31 cellular contexts compared by ENCODE assay signal in the genomic region with DNA sequence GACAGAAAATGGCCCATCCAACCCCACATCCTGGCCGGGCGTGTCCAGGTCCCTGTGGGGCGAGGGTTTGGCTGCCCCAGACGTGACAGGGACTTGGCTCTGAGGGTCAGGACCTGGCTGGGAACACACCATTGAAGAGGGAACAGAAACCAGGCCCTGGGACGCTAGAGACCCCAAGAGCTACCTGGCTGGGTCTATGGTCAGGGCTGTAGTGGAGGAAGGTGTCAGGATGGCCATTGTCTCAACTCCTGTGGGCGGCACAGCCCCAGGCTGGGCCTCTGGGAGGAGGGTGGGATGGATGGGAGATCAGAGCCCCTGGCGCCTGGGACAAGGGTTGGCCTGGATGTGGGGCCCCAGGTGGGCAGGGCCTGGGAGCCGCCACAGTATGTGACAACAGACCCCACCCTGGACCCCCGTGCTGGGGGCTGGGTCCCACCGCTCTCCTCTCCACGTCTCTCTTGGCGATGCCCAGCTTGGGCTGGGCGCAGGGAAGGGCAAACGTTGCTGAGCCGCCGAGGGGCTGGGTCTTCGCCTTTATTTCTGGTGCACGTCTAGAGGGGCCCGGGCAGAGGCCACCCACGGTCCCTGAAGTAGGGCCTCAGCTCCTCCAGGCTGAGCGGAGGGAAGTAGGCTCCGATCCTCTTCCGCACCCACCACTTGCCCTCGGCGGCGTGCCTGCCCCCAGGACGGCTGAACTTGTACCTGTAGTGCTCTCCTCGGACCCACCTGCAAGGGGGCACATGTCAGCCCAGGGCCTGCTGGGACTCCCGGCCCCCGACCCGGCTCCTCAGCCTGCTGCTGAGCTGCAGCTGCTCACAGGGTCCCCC. TPM values are rescaled to one million over a fixed set of nuclear protein-coding genes. Genes with fewer than 3 reads are reported as not detected.
"Had no signal": no experiment of that assay in that cellular context is flagged by ENCODE, and none has a peak within 500 bp of the region (broad histone marks: within the 10 kb centered on the region; RNA-seq: fewer than 3 reads in every experiment).

No MANE protein-coding gene starts in this region.

- H3K36me3 Mint-ChIP-seq: naive B cell had no signal

- H3K27me3 ChIP-seq: adrenal gland, ascending aorta, cardiac muscle cell, foreskin keratinocyte, pancreas, upper lobe of left lung, vagina had no signal

- H3K9me3 ChIP-seq: adrenal gland, ascending aorta, left ventricle myocardium inferior, pancreas, prostate gland, vagina had no signal

- H3K4me1 ChIP-seq: adrenal gland, ascending aorta, foreskin keratinocyte, heart right ventricle, left ventricle myocardium inferior, pancreas, prostate gland, upper lobe of left lung, vagina had no signal

- DNase-seq: activated CD4-positive, alpha-beta T cell treated with anti-CD3 and anti-CD28 coated beads for 36 hours; activated CD4-positive, CD25-positive, alpha-beta regulatory T cell; activated effector memory CD4-positive, alpha-beta T cell treated with Interleukin-2 at 50 U/mL for 16 hours; activated naive CD4-positive, alpha-beta T cell treated with anti-CD3 and anti-CD28 coated beads for 36 hours; activated naive CD8-positive, alpha-beta T cell treated with anti-CD3 and anti-CD28 coated beads for 36 hours; activated T-cell treated with anti-CD3 and anti-CD28 coated beads for 4 hours; activated T-cell treated with anti-CD3 and anti-CD28 coated beads, Interleukin-2, amount 50 U/mL, for 72 hours; adrenal gland; cortex of kidney; foreskin keratinocyte; heart right ventricle; kidney glomerular epithelial cell; left ventricle myocardium inferior; naive B cell; nephron progenitor cell; retina; stimulated activated CD4-positive, alpha-beta T cell treated with anti-CD3 and anti-CD28 coated beads, Interleukin-2, amount 100 ng/mL, for 24 hours; stimulated activated naive CD8-positive, alpha-beta T cell treated with anti-CD3 and anti-CD28 coated beads, Interleukin-15, Interleukin-2, amounts not matched to agents 100 U/mL and 50 U/mL, for 24 hours; T-helper 1 cell had no signal

- H3K27ac Mint-ChIP-seq: activated CD4-positive, alpha-beta T cell treated with anti-CD3 and anti-CD28 coated beads for 36 hours; activated naive CD4-positive, alpha-beta T cell treated with anti-CD3 and anti-CD28 coated beads for 36 hours; activated naive CD8-positive, alpha-beta T cell treated with anti-CD3 and anti-CD28 coated beads for 36 hours; activated T-cell treated with anti-CD3 and anti-CD28 coated beads, Interleukin-2, amount 50 U/mL, for 72 hours; mesothelial cell of epicardium; nephron progenitor cell had no signal

- H3K4me1 Mint-ChIP-seq: activated CD4-positive, alpha-beta T cell treated with anti-CD3 and anti-CD28 coated beads for 36 hours; activated naive CD8-positive, alpha-beta T cell treated with anti-CD3 and anti-CD28 coated beads for 36 hours; brain; mesothelial cell of epicardium; nephron progenitor cell had no signal

- H3K36me3 ChIP-seq: adrenal gland, ascending aorta, cardiac muscle cell, heart right ventricle, left ventricle myocardium inferior, pancreas, prostate gland, upper lobe of left lung, vagina had no signal

- ATAC-seq: activated CD4-positive, alpha-beta T cell treated with anti-CD3 and anti-CD28 coated beads for 36 hours; activated T-cell treated with anti-CD3 and anti-CD28 coated beads, Interleukin-2, amount 50 U/mL, for 72 hours; esophagus mucosa; foreskin keratinocyte; pancreas; stimulated activated naive CD8-positive, alpha-beta T cell treated with anti-CD3 and anti-CD28 coated beads, Interleukin-15, Interleukin-2, amounts not matched to agents 100 U/mL and 50 U/mL, for 24 hours had no signal

- H3K9me3 Mint-ChIP-seq: activated naive CD8-positive, alpha-beta T cell treated with anti-CD3 and anti-CD28 coated beads for 36 hours had no signal

- H3K27me3 Mint-ChIP-seq: activated CD4-positive, alpha-beta T cell treated with anti-CD3 and anti-CD28 coated beads for 36 hours; activated naive CD8-positive, alpha-beta T cell treated with anti-CD3 and anti-CD28 coated beads for 36 hours; brain; naive B cell had no signal

- H3K4me3 ChIP-seq: adrenal gland, ascending aorta, cardiac muscle cell, heart right ventricle, left ventricle myocardium inferior, pancreas, prostate gland, smooth muscle cell, upper lobe of left lung, vagina had no signal

- H3K4me3 Mint-ChIP-seq: activated CD4-positive, alpha-beta T cell treated with anti-CD3 and anti-CD28 coated beads for 36 hours; activated naive CD4-positive, alpha-beta T cell treated with anti-CD3 and anti-CD28 coated beads for 36 hours; activated naive CD8-positive, alpha-beta T cell treated with anti-CD3 and anti-CD28 coated beads for 36 hours; activated T-cell treated with anti-CD3 and anti-CD28 coated beads, Interleukin-2, amount 50 U/mL, for 72 hours; brain; mesothelial cell of epicardium; nephron progenitor cell had no signal

- H3K27ac ChIP-seq: adrenal gland, ascending aorta, cardiac muscle cell, foreskin keratinocyte, heart right ventricle, left ventricle myocardium inferior, pancreas, prostate gland, upper lobe of left lung, vagina had no signal

- H3K4me2 ChIP-seq: smooth muscle cell had no signal

RNA-seq across cellular contexts. Expression of a gene that starts 53.7 kb away (rescaled TPM):
- total RNA-seq: activated CD4-positive, alpha-beta T cell treated with anti-CD3 and anti-CD28 coated beads for 36 hours; activated naive CD4-positive, alpha-beta T cell treated with anti-CD3 and anti-CD28 coated beads for 36 hours; activated naive CD8-positive, alpha-beta T cell treated with anti-CD3 and anti-CD28 coated beads for 36 hours; activated T-cell treated with anti-CD3 and anti-CD28 coated beads, Interleukin-2, amount 50 U/mL, for 72 hours; adrenal gland; ascending aorta; cardiac muscle cell; cerebellum; esophagus mucosa; foreskin keratinocyte; heart right ventricle; left ventricle myocardium inferior; lung microvascular endothelial cell; mesothelial cell of epicardium; pancreas; prostate gland; smooth muscle cell; upper lobe of left lung; vagina had no signal
- polyA plus RNA-seq: adrenal gland, foreskin keratinocyte, heart right ventricle, pancreas, smooth muscle cell had no signal
